ENCODE assay signal across 28 cellular contexts in the genomic region with DNA sequence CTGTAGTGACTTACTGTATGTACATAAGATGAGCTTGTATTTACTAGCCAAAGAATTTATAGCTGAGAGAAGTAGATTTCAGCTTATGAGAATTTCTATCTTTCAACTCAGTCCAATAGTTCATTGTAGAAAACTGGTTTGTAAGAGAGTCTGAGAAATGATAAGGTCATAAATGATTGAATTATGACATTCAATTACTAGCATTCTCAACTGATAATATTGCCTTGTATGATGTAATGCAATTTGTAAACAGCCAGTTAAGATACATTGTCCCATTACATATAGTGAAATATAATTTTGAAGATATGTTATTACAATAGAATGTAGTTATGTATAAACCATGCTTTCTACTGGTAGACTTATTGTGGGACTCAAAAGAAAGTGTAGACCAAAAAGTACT.
"Had no signal": no experiment of that assay in that cellular context is flagged by ENCODE, and none has a peak within 500 bp of the region (broad histone marks: within the 10 kb centered on the region; RNA-seq: fewer than 3 reads in every experiment).

No MANE protein-coding gene starts in this region.

- H3K36me3 Mint-ChIP-seq: naive B cell; naive thymus-derived CD8-positive, alpha-beta T cell; natural killer cell treated with Interleukin-12 subunit alpha and Interleukin-12 subunit beta and Interleukin-15 and Interleukin-18, amount 100 ng/mL, for 72 hours; stimulated activated effector memory CD8-positive, alpha-beta T cell treated with anti-CD3 and anti-CD28 coated beads, Interleukin-12 subunit alpha, Interleukin-12 subunit beta, amount 100 ng/mL, for 72 hours; stimulated activated naive B cell treated with anti-CD40 and anti-IgM and Interleukin-4, amounts not matched to agents 10 μg/mL and 1 μg/mL and 100 μg/mL, for 72 hours; type B pancreatic cell had no signal

- H3K27ac ChIP-seq: neural progenitor cell, ovary, parathyroid adenoma, psoas muscle, skin epidermis, stomach, testis, tibial artery, transverse colon, upper lobe of right lung, uterus had no signal

- H3K9me3 Mint-ChIP-seq: naive B cell; naive thymus-derived CD8-positive, alpha-beta T cell; natural killer cell treated with Interleukin-12 subunit alpha and Interleukin-12 subunit beta and Interleukin-15 and Interleukin-18, amount 100 ng/mL, for 72 hours; neural progenitor cell; stimulated activated effector memory CD8-positive, alpha-beta T cell treated with anti-CD3 and anti-CD28 coated beads, Interleukin-12 subunit alpha, Interleukin-12 subunit beta, amount 100 ng/mL, for 72 hours; stimulated activated naive B cell treated with anti-CD40 and anti-IgM and Interleukin-4, amounts not matched to agents 10 μg/mL and 1 μg/mL and 100 μg/mL, for 72 hours; stimulated activated naive CD8-positive, alpha-beta T cell treated with anti-CD3 and anti-CD28 coated beads, Interleukin-15, Interleukin-2, amounts not matched to agents 100 ng/mL and 50 ng/mL, for 24 hours; type B pancreatic cell had no signal

- H3K4me3 ChIP-seq: neural progenitor cell, ovary, psoas muscle, skin epidermis, stomach, testis, tibial artery, transverse colon, upper lobe of right lung, uterus had no signal

- H3K79me2 ChIP-seq: parathyroid adenoma had no signal

- H3K4me1 ChIP-seq: parathyroid adenoma, psoas muscle, testis, transverse colon, upper lobe of right lung had no signal

- H2AFZ ChIP-seq: parathyroid adenoma had no signal

- H3K4me1 Mint-ChIP-seq: naive B cell; naive thymus-derived CD8-positive, alpha-beta T cell; stimulated activated effector memory CD8-positive, alpha-beta T cell treated with anti-CD3 and anti-CD28 coated beads, Interleukin-12 subunit alpha, Interleukin-12 subunit beta, amount 100 ng/mL, for 72 hours; stimulated activated naive B cell treated with anti-CD40 and anti-IgM and Interleukin-4, amounts not matched to agents 10 μg/mL and 1 μg/mL and 100 μg/mL, for 72 hours had no signal

- H3K4me3 Mint-ChIP-seq: naive B cell; naive thymus-derived CD8-positive, alpha-beta T cell; natural killer cell treated with Interleukin-12 subunit alpha and Interleukin-12 subunit beta and Interleukin-15 and Interleukin-18, amount 100 ng/mL, for 72 hours; neural progenitor cell; stimulated activated effector memory CD8-positive, alpha-beta T cell treated with anti-CD3 and anti-CD28 coated beads, Interleukin-12 subunit alpha, Interleukin-12 subunit beta, amount 100 ng/mL, for 72 hours; stimulated activated naive B cell treated with anti-CD40 and anti-IgM and Interleukin-4, amounts not matched to agents 10 μg/mL and 1 μg/mL and 100 μg/mL, for 72 hours; stimulated activated naive CD8-positive, alpha-beta T cell treated with anti-CD3 and anti-CD28 coated beads, Interleukin-15, Interleukin-2, amounts not matched to agents 100 ng/mL and 50 ng/mL, for 24 hours; type B pancreatic cell had no signal

- H3K27ac Mint-ChIP-seq: naive thymus-derived CD8-positive, alpha-beta T cell; natural killer cell treated with Interleukin-12 subunit alpha and Interleukin-12 subunit beta and Interleukin-15 and Interleukin-18, amount 100 ng/mL, for 72 hours; neural progenitor cell; progenitor cell of endocrine pancreas; stimulated activated naive B cell treated with anti-CD40 and anti-IgM and Interleukin-4, amounts not matched to agents 10 μg/mL and 1 μg/mL and 100 μg/mL, for 72 hours; stimulated activated naive CD8-positive, alpha-beta T cell treated with anti-CD3 and anti-CD28 coated beads, Interleukin-15, Interleukin-2, amounts not matched to agents 100 ng/mL and 50 ng/mL, for 24 hours; type B pancreatic cell had no signal

- H3K9ac ChIP-seq: neural progenitor cell, parathyroid adenoma had no signal

- ATAC-seq: naive thymus-derived CD8-positive, alpha-beta T cell; natural killer cell treated with Interleukin-12 subunit alpha and Interleukin-12 subunit beta and Interleukin-15 and Interleukin-18, amount 100 ng/mL, for 72 hours; psoas muscle; right cardiac atrium; sciatic nerve; stimulated activated effector memory CD8-positive, alpha-beta T cell treated with anti-CD3 and anti-CD28 coated beads, Interleukin-12 subunit alpha, Interleukin-12 subunit beta, amount 100 ng/mL, for 72 hours; stimulated activated naive B cell treated with anti-CD40 and anti-IgM and Interleukin-4, amounts not matched to agents 10 μg/mL and 1 μg/mL and 100 μg/mL, for 72 hours had no signal

- H3K27me3 ChIP-seq: neural progenitor cell, ovary, stomach, testis, tibial artery, transverse colon, upper lobe of right lung, uterus had no signal

- DNase-seq: naive B cell; naive thymus-derived CD8-positive, alpha-beta T cell; occipital lobe; ovary; posterior cingulate gyrus; psoas muscle; right cardiac atrium; stimulated activated CD4-positive, alpha-beta T cell treated with anti-CD3 and anti-CD28 coated beads, Interleukin-15, amount 100 ng/mL, for 24 hours; stimulated activated CD4-positive, alpha-beta T cell treated with anti-CD3 and anti-CD28 coated beads, Interleukin-2, amount 100 ng/mL, for 24 hours; stimulated activated CD4-positive, alpha-beta T cell treated with anti-CD3 and anti-CD28 coated beads, Interleukin-2, amount 100 ng/mL, for 48 hours; stimulated activated CD4-positive, alpha-beta T cell treated with anti-CD3 and anti-CD28 coated beads, Interleukin-4, amount 100 ng/mL, for 24 hours; stimulated activated naive B cell treated with anti-CD40 and anti-IgM and Interleukin-4, amounts not matched to agents 10 μg/mL and 1 μg/mL and 100 μg/mL, for 72 hours; stimulated activated naive CD4-positive, alpha-beta T cell treated with Interleukin-2 at 50 U/mL for 16 hours; stomach; testis; tibial artery; transverse colon; upper lobe of right lung; uterus had no signal

- H3K9me3 ChIP-seq: ovary, psoas muscle, stomach, testis, tibial artery, transverse colon, upper lobe of right lung, uterus had no signal

- H3K36me3 ChIP-seq: neural progenitor cell, ovary, stomach, tibial artery, transverse colon, upper lobe of right lung, uterus had no signal
